17 cellular contexts compared by ENCODE assay signal in the genomic region with DNA sequence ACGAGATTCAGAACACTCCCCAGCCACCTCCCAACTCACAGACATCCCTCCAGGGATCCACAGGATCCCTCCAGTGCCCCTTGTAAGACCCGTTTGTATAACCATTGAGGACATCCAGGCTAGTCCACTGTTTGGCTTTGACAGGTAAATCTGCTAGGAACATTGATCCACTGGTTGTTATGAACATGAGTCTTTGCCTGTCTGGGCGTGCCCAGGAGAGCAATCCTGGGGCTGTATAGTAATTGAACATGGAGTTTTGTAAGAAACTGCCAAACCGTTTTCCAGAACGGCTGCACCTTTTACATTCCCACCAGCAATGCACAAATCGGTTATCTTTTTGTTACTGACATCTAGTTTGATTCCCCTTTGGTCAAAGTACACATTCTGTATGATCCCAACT.
DNase-seq lines count a peak whose midpoint lies in the region; ATAC-seq, FAIRE-seq and TF ChIP-seq lines count a peak whose summit lies in the region.
"Had no signal": no experiment of that assay in that cellular context is flagged by ENCODE, and none has a peak within 500 bp of the region (broad histone marks: within the 10 kb centered on the region; RNA-seq: fewer than 3 reads in every experiment).

No MANE protein-coding gene starts in this region.

- no peak overlapping the region for H3K56ac ChIP-seq in H1 (replicated peaks; ENCODE audit: insufficient read length, low read depth, low read length)

- H3K4me1 ChIP-seq in CD4-positive, alpha-beta memory T cell (ENCODE audit: insufficient read depth, low read length): peaks cover under 1% of the 10 kb centered on the region
- H3K4me1 ChIP-seq in HEK293 (ENCODE audit: control insufficient read depth, insufficient read depth, low read length) (no peaks in the 10 kb centered on the region), H1 (replicated peaks in 1 of 4; ENCODE audit: control insufficient read depth in 3 of 4, insufficient read depth in 4 of 4, low read length in 3 of 4) (peaks cover 0 to 9% (median 3%) of the 10 kb centered on the region in 4 experiments; a peak in 3 of 7 replicates), thyroid gland (no peaks in the 10 kb centered on the region)
- H3K4me1 ChIP-seq: SJSA1 had no signal

- no peak overlapping the region for H4K8ac ChIP-seq in H1 (ENCODE audit: extremely low read depth, insufficient read depth, low read length)

- no peaks in the 10 kb centered on the region for H3K36me3 Mint-ChIP-seq in CD4-positive, alpha-beta memory T cell
- H3K36me3 Mint-ChIP-seq in activated T-helper 17 cell treated with anti-CD3 and anti-CD28 coated beads, Interleukin-2, amount 50 U/mL, for 72 hours (ENCODE audit: low read depth): no peaks in the 10 kb centered on the region

- DNase-seq in CD4-positive, alpha-beta memory T cell: no peak
- DNase-seq in H1 (ENCODE audit: low read depth in 1 of 2, low spot score in 2 of 2): no peak
- DNase-seq in sciatic nerve (ENCODE audit: low spot score): peak; percentile 15
- no peak for DNase-seq in thyroid gland
- DNase-seq in A172 (ENCODE audit: low spot score): no peak
- DNase-seq: ACHN, AML-193, Calu3, GOT3, NCI-H1092, NCI-H1694, NCI-H2107, NCI-H446 treated with DMSO at 0.1 percent for 48 hours, PC-9 had no signal

- CTCF ChIA-PET in CD4-positive, alpha-beta memory T cell (lab: Charles Lee; ENCODE audit: partially characterized antibody): no interaction called here
- CTCF ChIA-PET in HEK293 (lab: Yijun Ruan, JAX): no interaction called here
- CTCF ChIA-PET in H1 (lab: Charles Lee; ENCODE audit: partially characterized antibody): interaction anchor here (1.1 to 2.9 kb wide), 3 partner anchors 22 to 43 kb away, joined by 3 to 25 read pairs (median 14); no protein-coding TSS in a partner anchor

- H3K79me2 ChIP-seq in H1 (ENCODE audit: control insufficient read depth in 1 of 2, insufficient read depth in 2 of 2, low read length in 2 of 2): no peaks in the 10 kb centered on the region

- no peak overlapping the region for H3K4ac ChIP-seq in H1 (replicated peaks; ENCODE audit: insufficient read length, low read depth, low read length)

- H2BK15ac ChIP-seq in H1 (ENCODE audit: low read length): no peak overlapping the region; the same call in 1 of the 2 replicates

- POLR2A ChIA-PET in CD4-positive, alpha-beta memory T cell (lab: Charles Lee; ENCODE audit: partially characterized antibody): no interaction called here
- POLR2A ChIA-PET in HEK293 (lab: Yijun Ruan, JAX) (no interaction called here), H1 (lab: Charles Lee; ENCODE audit: partially characterized antibody) (no interaction called here)

- no peaks in the 10 kb centered on the region for H3K27me3 ChIP-seq in CD4-positive, alpha-beta memory T cell (ENCODE audit: insufficient read depth, low read length)
- H3K27me3 ChIP-seq in H1 (replicated peaks in 1 of 4; ENCODE audit: control insufficient read depth in 3 of 4, extremely low read depth in 1 of 4, insufficient read depth in 3 of 4, low read length in 3 of 4): peaks cover 0 to 4% (median 0%) of the 10 kb centered on the region in 4 experiments; a peak in 1 of 7 replicates
- H3K27me3 ChIP-seq in thyroid gland: no peaks in the 10 kb centered on the region

- H3K9ac ChIP-seq in H1 (replicated peaks in 1 of 4; ENCODE audit: extremely low read depth in 1 of 4, low read depth in 3 of 4, low read length in 3 of 4): no peak overlapping the region

- H3K23me2 ChIP-seq in H1 (ENCODE audit: low read depth, low read length): no peaks in the 10 kb centered on the region

- no peak overlapping the region for H2BK120ac ChIP-seq in H1 (replicated peaks; ENCODE audit: low read depth, low read length)

- peak overlapping the region in 5 of 7 donors; percentile 10 to 74 (median 54) for H3K27ac Mint-ChIP-seq in CD4-positive, alpha-beta memory T cell
- no peak overlapping the region for H3K27ac Mint-ChIP-seq in activated T-helper 17 cell treated with anti-CD3 and anti-CD28 coated beads, Interleukin-2, amount 50 U/mL, for 72 hours

- TF ChIP-seq POLR2A in H1 (IDR thresholded peaks at IDR 0.05; ENCODE audit: control extremely low read depth in 1 of 2, low read depth in 2 of 2, low read length in 2 of 2): no peak
- TF ChIP-seq POLR2A in thyroid gland (IDR thresholded peaks at IDR 0.05): no peak

- no peak overlapping the region for H2AK5ac ChIP-seq in H1 (ENCODE audit: low read depth, low read length)

- peaks cover 0 to 2% of the 10 kb centered on the region in 2 donors for H3K27me3 Mint-ChIP-seq in CD4-positive, alpha-beta memory T cell
- H3K27me3 Mint-ChIP-seq in activated T-helper 17 cell treated with anti-CD3 and anti-CD28 coated beads, Interleukin-2, amount 50 U/mL, for 72 hours: no peaks in the 10 kb centered on the region

- H3K4me3 ChIP-seq in CD4-positive, alpha-beta memory T cell (ENCODE audit: low read length in 2 of 2): no peak overlapping the region
- H3K4me3 ChIP-seq in HEK293 (ENCODE audit: low read depth, low read length) (no peak overlapping the region), H1 (ENCODE audit: extremely low read depth in 1 of 4, insufficient read depth in 2 of 4, low read depth in 3 of 4, low read length in 4 of 4) (no peak overlapping the region), thyroid gland (replicated peaks in 1 of 3) (no peak overlapping the region)
- H3K4me3 ChIP-seq: PC-9, SJSA1 had no signal

- no peaks in the 10 kb centered on the region for H4K20me1 ChIP-seq in H1 (replicated peaks in 1 of 2; ENCODE audit: control insufficient read depth in 1 of 2, insufficient read depth in 2 of 2, low read length in 2 of 2)

- FAIRE-seq in H1 (lab: Jason Lieb, UNC): no peak

- H3K4me1 Mint-ChIP-seq in CD4-positive, alpha-beta memory T cell: peaks cover 1 to 9% (median 6%) of the 10 kb centered on the region in 4 donors
- no peaks in the 10 kb centered on the region for H3K4me1 Mint-ChIP-seq in activated T-helper 17 cell treated with anti-CD3 and anti-CD28 coated beads, Interleukin-2, amount 50 U/mL, for 72 hours

- H3K18ac ChIP-seq in H1 (ENCODE audit: extremely low read depth, low read length): no peak overlapping the region

- H3K14ac ChIP-seq in H1 (ENCODE audit: insufficient read length): no peak overlapping the region

- H3K9me3 Mint-ChIP-seq in CD4-positive, alpha-beta memory T cell: no peaks in the 10 kb centered on the region
- no peaks in the 10 kb centered on the region for H3K9me3 Mint-ChIP-seq in activated T-helper 17 cell treated with anti-CD3 and anti-CD28 coated beads, Interleukin-2, amount 50 U/mL, for 72 hours

- no peak overlapping the region for H2BK5ac ChIP-seq in H1 (ENCODE audit: low read depth, low read length)

- no peaks in the 10 kb centered on the region for H3K36me3 ChIP-seq in CD4-positive, alpha-beta memory T cell (ENCODE audit: insufficient read depth, low read length)
- no peaks in the 10 kb centered on the region for H3K36me3 ChIP-seq in HEK293 (ENCODE audit: control insufficient read depth in 2 of 2, insufficient read depth in 1 of 2, low read length in 2 of 2)
- H3K36me3 ChIP-seq in H1 (ENCODE audit: control insufficient read depth in 2 of 4, insufficient read depth in 4 of 4, low read length in 3 of 4): no peaks in the 10 kb centered on the region
- H3K36me3 ChIP-seq in thyroid gland: no peaks in the 10 kb centered on the region
- H3K36me3 ChIP-seq: SJSA1 had no signal

- TF ChIP-seq RAD21 in H1 (IDR thresholded peaks at IDR 0.05 in 1 of 2, conservative IDR thresholded peaks at IDR 0.05 in 1 of 2; ENCODE audit: low read depth in 2 of 2, low read length in 2 of 2): no peak

- no peak overlapping the region for H3K4me2 ChIP-seq in H1 (ENCODE audit: insufficient read depth in 1 of 2, low read depth in 2 of 2, low read length in 2 of 2)
- H3K4me2 ChIP-seq: PC-9 had no signal

- H2BK20ac ChIP-seq in H1 (ENCODE audit: low read length): peak overlapping the region; percentile 68; the same call in 1 of the 2 replicates

- TF ChIP-seq CTCF in HEK293 (tag by site-specific recombination; IDR thresholded peaks at IDR 0.05) (no peak), H1 (IDR thresholded peaks at IDR 0.05; ENCODE audit: control extremely low read depth in 1 of 3, insufficient read depth in 1 of 3, low read depth in 1 of 3, low read length in 3 of 3) (no peak), thyroid gland (IDR thresholded peaks at IDR 0.05) (no peak)

- H4K91ac ChIP-seq in H1 (replicated peaks; ENCODE audit: insufficient read length, low read length): no peak overlapping the region

- intact Hi-C loops in CD4-positive, alpha-beta memory T cell (cut with micrococcal nuclease): no loop called here
- intact Hi-C loops in sciatic nerve (cut with DNase I) (no loop called here), thyroid gland (cut with DNase I) (no loop called here)

- H2AFZ ChIP-seq in H1 (ENCODE audit: low read length): no peak overlapping the region
- H2AFZ ChIP-seq: PC-9 had no signal

- TF ChIP-seq EP300 in H1 (IDR thresholded peaks at IDR 0.05; ENCODE audit: borderline replicate concordance in 1 of 2, low read depth in 2 of 2, low read length in 2 of 2): no peak

- no peak overlapping the region for H4K5ac ChIP-seq in H1 (ENCODE audit: insufficient read length, low read depth, low read length)

- no peak overlapping the region for H3K27ac ChIP-seq in CD4-positive, alpha-beta memory T cell (ENCODE audit: low read depth, low read length)
- no peak overlapping the region for H3K27ac ChIP-seq in HEK293 (ENCODE audit: extremely low read depth, low read depth, low read length)
- no peak overlapping the region for H3K27ac ChIP-seq in H1 (ENCODE audit: low read depth, low read length)
- H3K27ac ChIP-seq in thyroid gland: no peak overlapping the region
- H3K27ac ChIP-seq: PC-9, SJSA1 had no signal

- H3K79me1 ChIP-seq in H1 (ENCODE audit: low read depth, low read length): no peaks in the 10 kb centered on the region

- H3K23ac ChIP-seq in H1 (ENCODE audit: insufficient read length): no peak overlapping the region

- 89% methylated on average over 6 of the region's 6 CpGs; no CpG with 5 or more reads in 1 of the 2 experiments for WGBS in H1 (ENCODE audit: extremely low coverage in 1 of 2, insufficient coverage in 1 of 2, insufficient read length in 1 of 2, insufficient replicate concordance in 2 of 2, low coverage in 1 of 2, low lambda C conversion rate in 2 of 2, missing lambda C conversion rate in 1 of 2), 2 experiments
- 81 to 85% methylated on average over 6 of the region's 6 CpGs for WGBS in thyroid gland, 2 donors

- no peaks in the 10 kb centered on the region for H3K9me3 ChIP-seq in CD4-positive, alpha-beta memory T cell (ENCODE audit: control insufficient read depth in 1 of 2, low read length in 2 of 2)
- H3K9me3 ChIP-seq in HEK293 (ENCODE audit: control insufficient read depth, insufficient read depth, low read depth, low read length) (no peaks in the 10 kb centered on the region), H1 (ENCODE audit: insufficient read depth in 2 of 2, low read depth in 1 of 2, low read length in 1 of 2) (peaks cover 0 to 4% of the 10 kb centered on the region in 2 experiments; a peak in 3 of 4 replicates), thyroid gland (no peaks in the 10 kb centered on the region)

- peak overlapping the region in 1 of 8 donors; percentile 18 for H3K4me3 Mint-ChIP-seq in CD4-positive, alpha-beta memory T cell
- H3K4me3 Mint-ChIP-seq in activated T-helper 17 cell treated with anti-CD3 and anti-CD28 coated beads, Interleukin-2, amount 50 U/mL, for 72 hours: no peak overlapping the region

- H2BK12ac ChIP-seq in H1 (ENCODE audit: low read depth, low read length): no peak overlapping the region

- no peak for ATAC-seq in sciatic nerve
- ATAC-seq in activated T-helper 17 cell treated with anti-CD3 and anti-CD28 coated beads, Interleukin-2, amount 50 U/mL, for 72 hours (replicated peaks): no peak
